2 cellular contexts compared by ENCODE assay signal in the genomic region with DNA sequence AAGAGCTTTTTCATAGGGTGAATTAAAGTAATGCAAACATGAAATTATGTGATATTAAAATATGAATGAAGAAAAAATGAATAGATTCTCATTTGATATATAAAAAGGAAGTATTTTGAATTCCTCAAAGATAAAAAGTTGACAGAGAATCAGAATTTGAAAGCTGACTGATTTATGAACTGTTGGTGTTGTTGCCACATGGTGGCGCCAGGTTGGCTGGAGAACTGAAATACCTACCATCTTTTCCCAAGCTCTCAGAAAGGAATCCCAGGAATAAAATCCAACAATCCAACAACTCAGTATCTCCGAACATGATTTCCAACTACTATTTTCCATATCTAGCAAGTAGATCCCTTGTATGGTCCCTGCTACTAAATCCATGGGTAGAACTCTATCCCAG.
TF ChIP-seq lines count a peak whose summit lies in the region.

No MANE protein-coding gene starts in this region.

TF ChIP-seq in HCT116, 20 proteins besides CTCF, POLR2A, EP300 and RAD21:
- TF ChIP-seq ZFX (IDR thresholded peaks at IDR 0.05) (no peak), CEBPB (IDR thresholded peaks at IDR 0.05; ENCODE audit: low read depth) (no peak), TCF7L2 (IDR thresholded peaks at IDR 0.05; ENCODE audit: borderline replicate concordance, extremely low read depth, insufficient read depth, insufficient read length) (no peak), EGR1 (IDR thresholded peaks at IDR 0.05; ENCODE audit: low read depth) (no peak), SP1 (IDR thresholded peaks at IDR 0.05; ENCODE audit: low read depth) (no peak), EZH2phosphoT487 (IDR thresholded peaks at IDR 0.05; ENCODE audit: borderline replicate concordance) (no peak)
- TF ChIP-seq, protein P1, sequence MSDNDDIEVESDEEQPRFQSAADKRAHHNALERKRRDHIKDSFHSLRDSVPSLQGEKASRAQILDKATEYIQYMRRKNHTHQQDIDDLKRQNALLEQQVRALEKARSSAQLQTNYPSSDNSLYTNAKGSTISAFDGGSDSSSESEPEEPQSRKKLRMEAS (IDR thresholded peaks at IDR 0.05), result no peak
- TF ChIP-seq, protein P2, sequence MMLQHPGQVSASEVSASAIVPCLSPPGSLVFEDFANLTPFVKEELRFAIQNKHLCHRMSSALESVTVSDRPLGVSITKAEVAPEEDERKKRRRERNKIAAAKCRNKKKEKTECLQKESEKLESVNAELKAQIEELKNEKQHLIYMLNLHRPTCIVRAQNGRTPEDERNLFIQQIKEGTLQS (IDR thresholded peaks at IDR 0.05), result no peak

TF ChIP-seq in GM12878, 131 proteins besides CTCF, POLR2A, EP300 and RAD21:
- TF ChIP-seq BCL11A (IDR thresholded peaks at IDR 0.05; ENCODE audit: low read depth, low read length) (no peak), SMC3 (IDR thresholded peaks at IDR 0.05; ENCODE audit: borderline replicate concordance, low read length) (peak; percentile 45; the same call in 1 of the 2 replicates)
TF ChIP-seq in GM12878: peak in this region for 1.
